ENCODE assay signal across 28 cellular contexts in the genomic region with DNA sequence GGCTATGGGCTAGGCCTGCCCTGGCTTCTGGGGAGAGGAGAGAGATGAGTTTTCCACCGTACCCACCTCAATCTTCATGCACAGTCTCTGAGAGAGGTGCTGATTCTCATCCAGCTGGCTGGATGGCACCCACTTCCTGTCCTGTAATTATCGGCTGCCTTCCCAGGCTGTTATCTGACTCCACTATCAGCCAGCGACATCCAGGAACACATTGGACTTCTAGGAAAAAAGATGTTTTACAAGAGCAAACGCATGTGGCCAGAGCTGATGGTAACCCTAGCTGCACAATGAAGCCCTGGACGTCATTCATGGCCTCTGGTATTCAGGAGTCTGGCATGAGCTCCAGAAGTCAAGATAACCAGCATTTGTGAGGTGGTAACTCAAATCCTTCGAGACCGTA.
DNase-seq lines count a peak whose midpoint lies in the region; ATAC-seq and TF ChIP-seq lines count a peak whose summit lies in the region.
"Had no signal": no experiment of that assay in that cellular context is flagged by ENCODE, and none has a peak within 500 bp of the region (broad histone marks: within the 10 kb centered on the region; RNA-seq: fewer than 3 reads in every experiment).

No MANE protein-coding gene starts in this region.

- H3K4me3 ChIP-seq in IMR-90 (ENCODE audit: insufficient read depth, low read depth, low read length) (no peak overlapping the region), PC-3 (ENCODE audit: low read length) (no peak overlapping the region), lower leg skin (ENCODE audit: low read depth, poor library complexity, severe bottlenecking) (no peak overlapping the region)
- H3K4me3 ChIP-seq in naive thymus-derived CD4-positive, alpha-beta T cell (ENCODE audit: low read length) = no peak overlapping the region
- H3K4me3 ChIP-seq: left ventricle myocardium inferior, SJCRH30, testis, vagina had no signal

- no peaks in the 10 kb centered on the region for H3K79me2 ChIP-seq in PC-3 (ENCODE audit: low read length)

- H2AK9ac ChIP-seq in IMR-90 (replicated peaks; ENCODE audit: low read depth, low read length, poor library complexity) = no peak overlapping the region

- H3K36me3 Mint-ChIP-seq in endothelial cell (ENCODE audit: low read depth, unreplicated experiment) = peaks cover 27% of the 10 kb centered on the region
- no peaks in the 10 kb centered on the region for H3K36me3 Mint-ChIP-seq in naive thymus-derived CD4-positive, alpha-beta T cell
- H3K36me3 Mint-ChIP-seq: stimulated activated memory B cell treated with anti-CD40 and anti-IgM and Interleukin-4, amounts not matched to agents 10 μg/mL and 1 μg/mL and 100 μg/mL, for 72 hours had no signal

- DNase-seq in IMR-90 = peak; percentile 6
- no peak for DNase-seq in PC-3
- DNase-seq in endothelial cell (ENCODE audit: low spot score) = no peak
- DNase-seq in left lobe of liver (ENCODE audit: low spot score) = peak; percentile 49
- no peak for DNase-seq in lower leg skin (ENCODE audit: low spot score in 2 of 2)
- no peak for DNase-seq in naive thymus-derived CD4-positive, alpha-beta T cell
- DNase-seq in activated naive CD4-positive, alpha-beta T cell treated with anti-CD3 and anti-CD28 coated beads, Interleukin-2, amount 50 U/mL, for 16 hours = no peak
- DNase-seq: activated CD4-positive, alpha-beta T cell treated with anti-CD3 and anti-CD28 coated beads, Interleukin-2, amount 50 U/mL, for 48 hours; activated CD4-positive, CD25-positive, alpha-beta regulatory T cell; activated CD8-positive, alpha-beta memory T cell treated with anti-CD3 and anti-CD28 coated beads, Interleukin-2, amount 50 U/mL, for 48 hours; activated naive CD8-positive, alpha-beta T cell treated with anti-CD3 and anti-CD28 coated beads, Interleukin-2, amount 50 U/mL, for 24 hours; C1 segment of cervical spinal cord; effector memory CD4-positive, alpha-beta T cell; GOT3; head of caudate nucleus; left ventricle myocardium inferior; MV-4-11; NCI-H187; SJCRH30; small intestine; stimulated activated CD4-positive, alpha-beta T cell treated with anti-CD3 and anti-CD28 coated beads, Interleukin-2, amount 100 ng/mL, for 24 hours; testis had no signal

- H2BK15ac ChIP-seq in IMR-90 (ENCODE audit: low read depth, low read length) = no peak overlapping the region

- H3K18ac ChIP-seq in IMR-90 (ENCODE audit: low read depth, low read length) = no peak overlapping the region

- H3K27ac Mint-ChIP-seq in endothelial cell (ENCODE audit: unreplicated experiment) = no peak overlapping the region
- no peak overlapping the region for H3K27ac Mint-ChIP-seq in naive thymus-derived CD4-positive, alpha-beta T cell
- H3K27ac Mint-ChIP-seq: activated naive CD8-positive, alpha-beta T cell treated with anti-CD3 and anti-CD28 coated beads, Interleukin-2, amount 50 U/mL, for 24 hours; brain; stimulated activated memory B cell treated with anti-CD40 and anti-IgM and Interleukin-4, amounts not matched to agents 10 μg/mL and 1 μg/mL and 100 μg/mL, for 72 hours had no signal

- intact Hi-C loops in IMR-90 (cut with micrococcal nuclease) = no loop called here
- intact Hi-C loops in PC-3 (cut with micrococcal nuclease) = loop anchor here (5.0 kb wide), 1 partner anchor 49 kb away; no protein-coding TSS in a partner anchor
- intact Hi-C loops in lower leg skin (cut with DNase I; ENCODE audit: low total_unique reads) = no loop called here
- intact Hi-C loops in naive thymus-derived CD4-positive, alpha-beta T cell (cut with micrococcal nuclease) = no loop called here

- H3K9me2 ChIP-seq in PC-3 (replicated peaks; ENCODE audit: low read length) = no peaks in the 10 kb centered on the region

- no peaks in the 10 kb centered on the region for H3K9me3 ChIP-seq in IMR-90 (ENCODE audit: control insufficient read depth, insufficient read depth, low read length)
- no peaks in the 10 kb centered on the region for H3K9me3 ChIP-seq in PC-3 (ENCODE audit: low read length)
- H3K9me3 ChIP-seq in naive thymus-derived CD4-positive, alpha-beta T cell (ENCODE audit: control insufficient read depth in 2 of 3, low read length in 3 of 3) = no peaks in the 10 kb centered on the region
- H3K9me3 ChIP-seq: SJCRH30, testis, vagina had no signal

- 52% methylated on average over 3 of the region's 7 CpGs; no CpG with 5 or more reads in 1 of the 2 experiments for WGBS in IMR-90 (ENCODE audit: extremely low coverage in 2 of 2, insufficient read length in 1 of 2), 2 experiments
- 39 to 40% methylated on average over 7 of the region's 7 CpGs for WGBS in lower leg skin, 2 donors

- H4K20me1 ChIP-seq in IMR-90 (ENCODE audit: insufficient read depth, low read length) = no peaks in the 10 kb centered on the region
- H4K20me1 ChIP-seq in PC-3 (ENCODE audit: low read length) = no peaks in the 10 kb centered on the region

- no peak overlapping the region for H2BK5ac ChIP-seq in IMR-90 (ENCODE audit: low read depth, low read length, poor library complexity, severe bottlenecking)

- peaks cover 5% of the 10 kb centered on the region for H3K27me3 Mint-ChIP-seq in endothelial cell (ENCODE audit: unreplicated experiment)
- peaks cover 10 to 25% (median 18%) of the 10 kb centered on the region in 5 donors for H3K27me3 Mint-ChIP-seq in naive thymus-derived CD4-positive, alpha-beta T cell

- in situ Hi-C loops in IMR-90 (cut with MboI; ENCODE audit: low sequenced_read_pairs) = no loop called here

- H3K27me3 ChIP-seq in IMR-90 (ENCODE audit: control insufficient read depth, insufficient read depth, low read length) (peaks cover 2% of the 10 kb centered on the region), PC-3 (ENCODE audit: low read length) (no peaks in the 10 kb centered on the region)
- no peaks in the 10 kb centered on the region for H3K27me3 ChIP-seq in naive thymus-derived CD4-positive, alpha-beta T cell (ENCODE audit: control insufficient read depth in 2 of 2, insufficient read depth in 2 of 2, low read length in 2 of 2)
- H3K27me3 ChIP-seq: SJCRH30, testis, vagina had no signal

- H2AFZ ChIP-seq in IMR-90 (replicated peaks; ENCODE audit: low read length, poor library complexity) = no peak overlapping the region
- H2AFZ ChIP-seq in PC-3 (ENCODE audit: low read length) = no peak overlapping the region

- peaks cover 6% of the 10 kb centered on the region for H3K4me1 ChIP-seq in IMR-90 (ENCODE audit: control insufficient read depth, insufficient read depth, low read length)
- peaks cover 28% of the 10 kb centered on the region for H3K4me1 ChIP-seq in PC-3 (ENCODE audit: insufficient read depth, low read length)
- H3K4me1 ChIP-seq in naive thymus-derived CD4-positive, alpha-beta T cell (ENCODE audit: control insufficient read depth in 2 of 2, insufficient read depth in 2 of 2, low read length in 2 of 2) = no peaks in the 10 kb centered on the region
- H3K4me1 ChIP-seq: left ventricle myocardium inferior, SJCRH30, testis had no signal

- H3F3A ChIP-seq in PC-3 (ENCODE audit: low read length, unreplicated experiment) = peaks cover 5% of the 10 kb centered on the region

- no peak overlapping the region for H3K27ac ChIP-seq in IMR-90 (ENCODE audit: insufficient read depth, low read length)
- peak overlapping the region; percentile 94 for H3K27ac ChIP-seq in PC-3 (ENCODE audit: low read length)
- H3K27ac ChIP-seq in naive thymus-derived CD4-positive, alpha-beta T cell (ENCODE audit: low read depth, low read length) = no peak overlapping the region
- H3K27ac ChIP-seq: left ventricle myocardium inferior, SJCRH30, testis, vagina had no signal

- H3K56ac ChIP-seq in IMR-90 (ENCODE audit: extremely low read depth, insufficient read depth, low read length) = no peak overlapping the region

- POLR2A ChIA-PET in IMR-90 (lab: Charles Lee; ENCODE audit: unreplicated experiment) (no interaction called here), PC-3 (lab: Charles Lee; ENCODE audit: unreplicated experiment) (no interaction called here)
- POLR2A ChIA-PET in naive thymus-derived CD4-positive, alpha-beta T cell (lab: Charles Lee) = no interaction called here

- H4K91ac ChIP-seq in IMR-90 (ENCODE audit: insufficient read depth, low read depth, low read length) = no peak overlapping the region

- CTCF ChIA-PET in IMR-90 (lab: Yijun Ruan, JAX) (no interaction called here), PC-3 (lab: Charles Lee) (no interaction called here)
- CTCF ChIA-PET in naive thymus-derived CD4-positive, alpha-beta T cell (lab: Charles Lee) = no interaction called here

- H3K9me3 Mint-ChIP-seq in endothelial cell (ENCODE audit: unreplicated experiment) = no peaks in the 10 kb centered on the region
- peaks cover 0 to 10% (median 0%) of the 10 kb centered on the region in 11 donors for H3K9me3 Mint-ChIP-seq in naive thymus-derived CD4-positive, alpha-beta T cell
- H3K9me3 Mint-ChIP-seq: activated naive CD8-positive, alpha-beta T cell treated with anti-CD3 and anti-CD28 coated beads, Interleukin-2, amount 50 U/mL, for 24 hours had no signal

- no peaks in the 10 kb centered on the region for H3K36me3 ChIP-seq in IMR-90 (ENCODE audit: control insufficient read depth, insufficient read depth, low read length)
- H3K36me3 ChIP-seq in PC-3 (ENCODE audit: low read depth, low read length) = no peaks in the 10 kb centered on the region
- no peaks in the 10 kb centered on the region for H3K36me3 ChIP-seq in naive thymus-derived CD4-positive, alpha-beta T cell (ENCODE audit: control insufficient read depth in 2 of 3, insufficient read depth in 3 of 3, low read length in 3 of 3)
- H3K36me3 ChIP-seq: left ventricle myocardium inferior, SJCRH30, vagina had no signal

- ATAC-seq in IMR-90 (ENCODE audit: low read depth) = no peak
- no peak for ATAC-seq in PC-3
- peak; percentile 97 for ATAC-seq in left lobe of liver
- no peak for ATAC-seq in naive thymus-derived CD4-positive, alpha-beta T cell
- no peak for ATAC-seq in GM19452 (IDR thresholded peaks at IDR 0.05; ENCODE audit: unreplicated experiment)
- ATAC-seq: activated naive CD8-positive, alpha-beta T cell treated with anti-CD3 and anti-CD28 coated beads, Interleukin-2, amount 50 U/mL, for 24 hours; esophagus mucosa; Panc1; stimulated activated memory B cell treated with anti-CD40 and anti-IgM and Interleukin-4, amounts not matched to agents 10 μg/mL and 1 μg/mL and 100 μg/mL, for 72 hours had no signal

- H3K79me1 ChIP-seq in IMR-90 (ENCODE audit: low read depth in 1 of 2, low read length in 2 of 2) = no peaks in the 10 kb centered on the region

- no peaks in the 10 kb centered on the region for H3K4me1 Mint-ChIP-seq in endothelial cell (ENCODE audit: unreplicated experiment)
- H3K4me1 Mint-ChIP-seq in naive thymus-derived CD4-positive, alpha-beta T cell = no peaks in the 10 kb centered on the region
- H3K4me1 Mint-ChIP-seq: activated naive CD8-positive, alpha-beta T cell treated with anti-CD3 and anti-CD28 coated beads, Interleukin-2, amount 50 U/mL, for 24 hours; brain; stimulated activated memory B cell treated with anti-CD40 and anti-IgM and Interleukin-4, amounts not matched to agents 10 μg/mL and 1 μg/mL and 100 μg/mL, for 72 hours had no signal

- H2BK120ac ChIP-seq in IMR-90 (ENCODE audit: low read depth, low read length) = no peak overlapping the region

- TF ChIP-seq RAD21 in IMR-90 (IDR thresholded peaks at IDR 0.05; ENCODE audit: low read length) = no peak

- TF ChIP-seq POLR2A in IMR-90 (IDR thresholded peaks at IDR 0.05; ENCODE audit: low read depth, low read length) = no peak
- TF ChIP-seq POLR2A in lower leg skin (IDR thresholded peaks at IDR 0.05) = no peak

- no peak overlapping the region for H3K14ac ChIP-seq in IMR-90 (replicated peaks; ENCODE audit: low read depth, low read length)

- H3K23ac ChIP-seq in IMR-90 (ENCODE audit: low read depth, low read length) = no peak overlapping the region

- TF ChIP-seq CTCF in IMR-90 (conservative IDR thresholded peaks at IDR 0.05; ENCODE audit: low read depth, low read length) = no peak
- TF ChIP-seq CTCF in PC-3 (conservative IDR thresholded peaks at IDR 0.05; ENCODE audit: low read depth, low read length) = no peak
- TF ChIP-seq CTCF in endothelial cell (IDR thresholded peaks at IDR 0.05; ENCODE audit: unreplicated experiment) = no peak
- no peak for TF ChIP-seq CTCF in lower leg skin (IDR thresholded peaks at IDR 0.05)

- H2BK20ac ChIP-seq in IMR-90 (ENCODE audit: low read depth, low read length) = no peak overlapping the region; the same call in 1 of the 2 replicates

- H3K4me2 ChIP-seq in IMR-90 (ENCODE audit: low read depth, low read length) = no peak overlapping the region
- no peak overlapping the region for H3K4me2 ChIP-seq in PC-3 (ENCODE audit: low read length)

- peaks cover 3% of the 10 kb centered on the region; the same call in 1 of the 2 replicates for H3K9me1 ChIP-seq in IMR-90 (ENCODE audit: insufficient read depth, low read length)

- H3K4me3 Mint-ChIP-seq in endothelial cell (ENCODE audit: unreplicated experiment) = peak overlapping the region; percentile 3
- no peak overlapping the region for H3K4me3 Mint-ChIP-seq in naive thymus-derived CD4-positive, alpha-beta T cell
- H3K4me3 Mint-ChIP-seq: activated naive CD8-positive, alpha-beta T cell treated with anti-CD3 and anti-CD28 coated beads, Interleukin-2, amount 50 U/mL, for 24 hours; brain; stimulated activated memory B cell treated with anti-CD40 and anti-IgM and Interleukin-4, amounts not matched to agents 10 μg/mL and 1 μg/mL and 100 μg/mL, for 72 hours had no signal

- H4K8ac ChIP-seq in IMR-90 (ENCODE audit: low read depth in 2 of 2, low read length in 2 of 2) = no peak overlapping the region

- H2AK5ac ChIP-seq in IMR-90 (ENCODE audit: low read depth, low read length) = 0 out of 2 replicates have a peak overlapping the region, but pooled peaks have one; percentile 13

- dilution Hi-C loops in IMR-90 (cut with HindIII; ENCODE audit: low sequenced_read_pairs, unreplicated experiment) = no loop called here

- H3K9ac ChIP-seq in IMR-90 (ENCODE audit: low read depth, low read length) (no peak overlapping the region), PC-3 (ENCODE audit: low read length) (peak overlapping the region; percentile 71; the same call in 1 of the 2 replicates)

- no peak overlapping the region for H4K5ac ChIP-seq in IMR-90 (ENCODE audit: low read depth, low read length)

- BruUV-seq in IMR-90 (replicated peaks; lab: Mats Ljungman, UMichigan) (no TSS peak), PC-3 (replicated peaks; lab: Mats Ljungman, UMichigan) (no TSS peak)

- no peak overlapping the region; the same call in 1 of the 2 replicates for H3K4ac ChIP-seq in IMR-90 (ENCODE audit: low read depth, low read length)

Comparison
In these comparisons a context has a peak if more than half of its experiments do, and no peak if none do; other contexts are left out.
1. DNase-seq: peak in IMR-90 (single experiment) and left lobe of liver (single experiment); none in PC-3 (single experiment), endothelial cell (single experiment), lower leg skin (0 of 2), naive thymus-derived CD4-positive, alpha-beta T cell (0 of 9) and activated naive CD4-positive, alpha-beta T cell treated with anti-CD3 and anti-CD28 coated beads, Interleukin-2, amount 50 U/mL, for 16 hours (single experiment).